Comparison of ENCODE assay signal across 8 cellular contexts in genomic region chr16:85168732-85169256, GRCh38. TPM values are rescaled to one million over a fixed set of nuclear protein-coding genes. Genes with fewer than 3 reads are reported as not detected.
A peak's percentile ranks its signal among the peaks of the same experiment; 100 is the strongest.
DNase-seq lines count a peak whose midpoint lies in the region; ATAC-seq and TF ChIP-seq lines count a peak whose summit lies in the region.

No MANE protein-coding gene starts in this region.

- peaks cover 35% of the 10 kb centered on the region for H3K4me1 ChIP-seq in cardiac muscle cell (ENCODE audit: low read depth)

- ATAC-seq in HG03025 (IDR thresholded peaks at IDR 0.05; ENCODE audit: low FRiP score, unreplicated experiment), result no peak
- no peak for ATAC-seq in GM21423 (IDR thresholded peaks at IDR 0.05; ENCODE audit: unreplicated experiment)
- no peak for ATAC-seq in HG03432 (IDR thresholded peaks at IDR 0.05; ENCODE audit: unreplicated experiment)

- no peak overlapping the region for H3K27ac ChIP-seq in cardiac muscle cell

- no peak for TF ChIP-seq CTCF in cardiac muscle cell (IDR thresholded peaks at IDR 0.05; ENCODE audit: low read depth, low read length)

- H3K9me3 ChIP-seq in cardiac muscle cell (ENCODE audit: low read depth), result no peaks in the 10 kb centered on the region

- no peaks in the 10 kb centered on the region for H3K27me3 ChIP-seq in cardiac muscle cell

- no peaks in the 10 kb centered on the region for H3K36me3 ChIP-seq in cardiac muscle cell

- H3K4me3 ChIP-seq in cardiac muscle cell (peak overlapping the region; percentile 30), skeletal muscle cell (ENCODE audit: low read depth, low read length) (peak overlapping the region; percentile 22)

- DNase-seq in SHP77 (lab: John Stamatoyannopoulos, UW), result peak; percentile 34 to 51
- DNase-seq in SHP77 treated with DMSO at 0.1 percent for 48 hours (lab: John Stamatoyannopoulos, UW), result no peak
- peak; percentile 22 for DNase-seq in SK-MEL-5 (ENCODE audit: low read depth, low spot score)
- peak; percentile 74 to 80 for DNase-seq in cardiac muscle cell (ENCODE audit: low read depth in 1 of 2, low spot score in 1 of 2)
- DNase-seq in skeletal muscle cell (ENCODE audit: low read depth), result no peak

- in situ Hi-C loops in SK-MEL-5 (cut with HindIII; ENCODE audit: low pct_unique_long_range_greater_than_20kb, low sequenced_read_pairs), result no loop called here

RNA-seq across cellular contexts. Expression of gene CIBAR2, which starts 56.5 kb away (rescaled TPM):
- total RNA-seq in SK-MEL-5 (2014; rRNA removed; shearing (Covaris generic)), result not detected in 2 replicates
- not detected in 2 replicates for polyA plus RNA-seq in SK-MEL-5 (2015; cell fraction: cytosol; rRNA removed)
- polyA plus RNA-seq in SK-MEL-5 (2015; cell fraction: nucleus; rRNA removed), result not detected in 2 replicates
- total RNA-seq in cardiac muscle cell, result not detected in 2 replicates
- polyA plus RNA-seq in cardiac muscle cell, result not detected in 2 replicates

Comparison
In these comparisons a context has a peak if more than half of its experiments do, and no peak if none do; other contexts are left out.
1. DNase-seq: peak in SHP77 (2 of 2), SK-MEL-5 (single experiment) and cardiac muscle cell (2 of 2); none in SHP77 treated with DMSO at 0.1 percent for 48 hours (single experiment) and skeletal muscle cell (single experiment).